1 cellular context compared by ENCODE assay signal in the genomic region with DNA sequence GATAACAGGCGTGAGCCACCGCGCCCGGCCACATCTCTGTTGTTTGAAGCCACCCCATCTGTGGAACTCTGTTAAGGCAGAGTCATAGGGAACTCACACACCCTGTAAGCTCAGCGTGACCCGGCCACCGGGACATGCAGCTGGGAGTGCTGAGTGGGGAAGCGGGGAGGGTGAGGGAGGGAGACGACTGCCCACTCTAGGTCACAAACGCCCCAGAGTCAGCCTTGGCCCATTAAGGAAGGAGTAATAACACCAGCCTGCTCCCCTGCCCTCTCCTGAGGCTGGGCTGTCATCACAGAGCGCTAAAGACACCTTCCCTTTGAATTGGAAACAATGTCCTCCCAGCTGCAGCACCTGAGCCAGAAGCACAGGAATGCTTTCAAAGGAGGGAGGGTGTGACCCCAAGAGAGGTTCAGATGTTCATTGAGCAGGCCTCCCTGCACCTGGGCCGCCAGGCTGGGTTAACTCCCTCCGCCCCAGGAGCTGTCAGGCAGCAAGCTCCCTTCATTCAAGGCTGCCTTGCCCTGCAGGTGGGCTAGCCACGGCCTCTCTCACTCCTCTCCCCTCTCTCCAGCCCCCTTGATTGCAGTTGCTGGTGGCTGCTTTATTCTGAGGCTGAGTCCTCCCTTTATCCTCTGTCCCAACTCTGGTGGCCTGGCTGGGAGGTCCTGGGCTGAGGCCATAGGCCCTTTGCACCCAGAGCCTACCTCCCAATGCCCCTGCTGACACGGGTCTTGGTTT.
TF ChIP-seq lines count a peak whose summit lies in the region.

No MANE protein-coding gene starts in this region.

TF ChIP-seq in GM23338, 12 proteins besides CTCF, POLR2A, EP300 and RAD21:
- no peak for TF ChIP-seq ZNF462 (CRISPR knock-in tag; IDR thresholded peaks at IDR 0.05)
- TF ChIP-seq CREB1 (CRISPR knock-in tag; IDR thresholded peaks at IDR 0.05; ENCODE audit: low read depth): no peak
- TF ChIP-seq, protein P1, sequence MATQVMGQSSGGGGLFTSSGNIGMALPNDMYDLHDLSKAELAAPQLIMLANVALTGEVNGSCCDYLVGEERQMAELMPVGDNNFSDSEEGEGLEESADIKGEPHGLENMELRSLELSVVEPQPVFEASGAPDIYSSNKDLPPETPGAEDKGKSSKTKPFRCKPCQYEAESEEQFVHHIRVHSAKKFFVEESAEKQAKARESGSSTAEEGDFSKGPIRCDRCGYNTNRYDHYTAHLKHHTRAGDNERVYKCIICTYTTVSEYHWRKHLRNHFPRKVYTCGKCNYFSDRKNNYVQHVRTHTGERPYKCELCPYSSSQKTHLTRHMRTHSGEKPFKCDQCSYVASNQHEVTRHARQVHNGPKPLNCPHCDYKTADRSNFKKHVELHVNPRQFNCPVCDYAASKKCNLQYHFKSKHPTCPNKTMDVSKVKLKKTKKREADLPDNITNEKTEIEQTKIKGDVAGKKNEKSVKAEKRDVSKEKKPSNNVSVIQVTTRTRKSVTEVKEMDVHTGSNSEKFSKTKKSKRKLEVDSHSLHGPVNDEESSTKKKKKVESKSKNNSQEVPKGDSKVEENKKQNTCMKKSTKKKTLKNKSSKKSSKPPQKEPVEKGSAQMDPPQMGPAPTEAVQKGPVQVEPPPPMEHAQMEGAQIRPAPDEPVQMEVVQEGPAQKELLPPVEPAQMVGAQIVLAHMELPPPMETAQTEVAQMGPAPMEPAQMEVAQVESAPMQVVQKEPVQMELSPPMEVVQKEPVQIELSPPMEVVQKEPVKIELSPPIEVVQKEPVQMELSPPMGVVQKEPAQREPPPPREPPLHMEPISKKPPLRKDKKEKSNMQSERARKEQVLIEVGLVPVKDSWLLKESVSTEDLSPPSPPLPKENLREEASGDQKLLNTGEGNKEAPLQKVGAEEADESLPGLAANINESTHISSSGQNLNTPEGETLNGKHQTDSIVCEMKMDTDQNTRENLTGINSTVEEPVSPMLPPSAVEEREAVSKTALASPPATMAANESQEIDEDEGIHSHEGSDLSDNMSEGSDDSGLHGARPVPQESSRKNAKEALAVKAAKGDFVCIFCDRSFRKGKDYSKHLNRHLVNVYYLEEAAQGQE (IDR thresholded peaks at IDR 0.05; ENCODE audit: unreplicated experiment): no peak
- no peak for TF ChIP-seq ZNF114 (CRISPR knock-in tag; IDR thresholded peaks at IDR 0.05)
- no peak for TF ChIP-seq ETS1 (IDR thresholded peaks at IDR 0.05)
- no peak for TF ChIP-seq NANOG (IDR thresholded peaks at IDR 0.05; ENCODE audit: borderline replicate concordance)
- TF ChIP-seq EZH2phosphoT487 (IDR thresholded peaks at IDR 0.05; ENCODE audit: unreplicated experiment): no peak
- TF ChIP-seq ZNF331 (CRISPR knock-in tag; IDR thresholded peaks at IDR 0.05; ENCODE audit: low read depth): no peak
- no peak for TF ChIP-seq JUNB (IDR thresholded peaks at IDR 0.05; ENCODE audit: unreplicated experiment)
- TF ChIP-seq EZH2 (IDR thresholded peaks at IDR 0.05; ENCODE audit: low read depth, unreplicated experiment): no peak
- TF ChIP-seq POLR2AphosphoS5 (IDR thresholded peaks at IDR 0.05; ENCODE audit: low read depth): no peak
- no peak for TF ChIP-seq STAT1 (IDR thresholded peaks at IDR 0.05; ENCODE audit: unreplicated experiment)
